ENCODE assay signal across 28 cellular contexts in the genomic region with DNA sequence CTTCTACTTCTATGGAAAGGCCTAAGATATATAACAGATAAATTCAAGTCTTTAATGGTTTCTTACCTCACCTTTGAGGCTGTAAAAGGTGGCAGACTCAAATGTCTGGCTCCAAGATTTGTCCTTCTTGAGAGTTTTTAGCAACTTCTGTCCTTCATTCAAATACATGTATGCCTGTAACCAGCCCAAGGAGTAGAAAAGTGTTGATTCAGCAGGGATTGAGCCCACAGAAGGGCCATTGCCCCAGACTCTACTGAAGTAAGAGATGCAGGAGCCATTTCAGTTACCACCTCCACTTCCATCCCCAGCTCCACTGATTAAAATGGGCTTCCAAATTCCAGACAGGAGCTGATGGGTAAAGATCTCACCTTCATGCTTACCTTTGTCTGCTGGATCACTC.
"Had no signal": no experiment of that assay in that cellular context is flagged by ENCODE, and none has a peak within 500 bp of the region (broad histone marks: within the 10 kb centered on the region; RNA-seq: fewer than 3 reads in every experiment).

No MANE protein-coding gene starts in this region.

- H2AFZ ChIP-seq: neural progenitor cell, parathyroid adenoma had no signal

- H3K27ac Mint-ChIP-seq: natural killer cell; nephron; neural progenitor cell; progenitor cell of endocrine pancreas; stimulated activated effector memory CD8-positive, alpha-beta T cell treated with anti-CD3 and anti-CD28 coated beads, Interleukin-12 subunit alpha, Interleukin-12 subunit beta, amount 100 ng/mL, for 72 hours; stimulated activated naive B cell treated with anti-CD40 and anti-IgM and Interleukin-4, amounts not matched to agents 10 μg/mL and 1 μg/mL and 100 μg/mL, for 72 hours; stimulated activated naive CD8-positive, alpha-beta T cell treated with anti-CD3 and anti-CD28 coated beads, Interleukin-15, Interleukin-2, amounts not matched to agents 100 ng/mL and 50 ng/mL, for 24 hours; type B pancreatic cell had no signal

- H3K4me1 Mint-ChIP-seq: natural killer cell; nephron; neural progenitor cell; stimulated activated effector memory CD8-positive, alpha-beta T cell treated with anti-CD3 and anti-CD28 coated beads, Interleukin-12 subunit alpha, Interleukin-12 subunit beta, amount 100 ng/mL, for 72 hours; stimulated activated naive B cell treated with anti-CD40 and anti-IgM and Interleukin-4, amounts not matched to agents 10 μg/mL and 1 μg/mL and 100 μg/mL, for 72 hours had no signal

- ATAC-seq: natural killer cell; psoas muscle; right cardiac atrium; right lobe of liver; stimulated activated effector memory CD8-positive, alpha-beta T cell treated with anti-CD3 and anti-CD28 coated beads, Interleukin-12 subunit alpha, Interleukin-12 subunit beta, amount 100 ng/mL, for 72 hours; stimulated activated naive B cell treated with anti-CD40 and anti-IgM and Interleukin-4, amounts not matched to agents 10 μg/mL and 1 μg/mL and 100 μg/mL, for 72 hours; upper lobe of right lung had no signal

- H3K27me3 ChIP-seq: neural progenitor cell, ovary, right lobe of liver, sigmoid colon, stomach, thyroid gland, tibial nerve, upper lobe of right lung, uterus had no signal

- H3K9me3 Mint-ChIP-seq: natural killer cell; nephron; neural progenitor cell; stimulated activated effector memory CD8-positive, alpha-beta T cell treated with anti-CD3 and anti-CD28 coated beads, Interleukin-12 subunit alpha, Interleukin-12 subunit beta, amount 100 ng/mL, for 72 hours; stimulated activated naive B cell treated with anti-CD40 and anti-IgM and Interleukin-4, amounts not matched to agents 10 μg/mL and 1 μg/mL and 100 μg/mL, for 72 hours; stimulated activated naive CD8-positive, alpha-beta T cell treated with anti-CD3 and anti-CD28 coated beads, Interleukin-15, Interleukin-2, amounts not matched to agents 100 ng/mL and 50 ng/mL, for 24 hours; type B pancreatic cell had no signal

- H3K27me3 Mint-ChIP-seq: progenitor cell of endocrine pancreas; stimulated activated naive B cell treated with anti-CD40 and anti-IgM and Interleukin-4, amounts not matched to agents 10 μg/mL and 1 μg/mL and 100 μg/mL, for 72 hours; type B pancreatic cell had no signal

- H3K36me3 Mint-ChIP-seq: natural killer cell; neural progenitor cell; stimulated activated effector memory CD8-positive, alpha-beta T cell treated with anti-CD3 and anti-CD28 coated beads, Interleukin-12 subunit alpha, Interleukin-12 subunit beta, amount 100 ng/mL, for 72 hours; stimulated activated naive B cell treated with anti-CD40 and anti-IgM and Interleukin-4, amounts not matched to agents 10 μg/mL and 1 μg/mL and 100 μg/mL, for 72 hours; type B pancreatic cell had no signal

- DNase-seq: natural killer cell; occipital lobe; ovary; posterior cingulate gyrus; psoas muscle; right cardiac atrium; right lobe of liver; sigmoid colon; small intestine; stimulated activated CD4-positive, alpha-beta T cell treated with anti-CD3 and anti-CD28 coated beads, Interleukin-15, amount 100 ng/mL, for 24 hours; stimulated activated CD4-positive, alpha-beta T cell treated with anti-CD3 and anti-CD28 coated beads, Interleukin-2, amount 100 ng/mL, for 24 hours; stimulated activated CD4-positive, alpha-beta T cell treated with anti-CD3 and anti-CD28 coated beads, Interleukin-2, amount 100 ng/mL, for 48 hours; stimulated activated CD4-positive, alpha-beta T cell treated with anti-CD3 and anti-CD28 coated beads, Interleukin-4, amount 100 ng/mL, for 24 hours; stimulated activated naive B cell treated with anti-CD40 and anti-IgM and Interleukin-4, amounts not matched to agents 10 μg/mL and 1 μg/mL and 100 μg/mL, for 72 hours; stimulated activated naive CD4-positive, alpha-beta T cell treated with Interleukin-2 at 50 U/mL for 16 hours; stomach; thyroid gland; upper lobe of right lung; uterus had no signal

- H3K9ac ChIP-seq: neural progenitor cell, parathyroid adenoma had no signal

- H3K4me1 ChIP-seq: neural progenitor cell, parathyroid adenoma, psoas muscle, right lobe of liver, sigmoid colon, stomach, thyroid gland, tibial nerve, upper lobe of right lung, uterus had no signal

- H3K79me2 ChIP-seq: parathyroid adenoma had no signal

- H3K36me3 ChIP-seq: neural progenitor cell, ovary, right lobe of liver, sigmoid colon, stomach, thoracic aorta, thyroid gland, tibial nerve, upper lobe of right lung, uterus had no signal

- H3K4me3 Mint-ChIP-seq: natural killer cell; nephron; neural progenitor cell; stimulated activated effector memory CD8-positive, alpha-beta T cell treated with anti-CD3 and anti-CD28 coated beads, Interleukin-12 subunit alpha, Interleukin-12 subunit beta, amount 100 ng/mL, for 72 hours; stimulated activated naive B cell treated with anti-CD40 and anti-IgM and Interleukin-4, amounts not matched to agents 10 μg/mL and 1 μg/mL and 100 μg/mL, for 72 hours; stimulated activated naive CD8-positive, alpha-beta T cell treated with anti-CD3 and anti-CD28 coated beads, Interleukin-15, Interleukin-2, amounts not matched to agents 100 ng/mL and 50 ng/mL, for 24 hours; type B pancreatic cell had no signal

- H3K9me3 ChIP-seq: ovary, psoas muscle, right lobe of liver, sigmoid colon, stomach, thoracic aorta, thyroid gland, tibial nerve, upper lobe of right lung, uterus had no signal

- H3K27ac ChIP-seq: neural progenitor cell, ovary, parathyroid adenoma, psoas muscle, right lobe of liver, sigmoid colon, stomach, thoracic aorta, thyroid gland, tibial nerve, upper lobe of right lung, uterus had no signal

- H3K4me3 ChIP-seq: neural progenitor cell, ovary, psoas muscle, right lobe of liver, sigmoid colon, stomach, thoracic aorta, thyroid gland, tibial nerve, upper lobe of right lung, uterus had no signal

- H3K4me2 ChIP-seq: neural progenitor cell had no signal
